In genomic region chr1:77978293-77978968, GRCh38 we compare ENCODE assay signal across 1 cellular context.
A peak's percentile ranks its signal among the peaks of the same experiment; 100 is the strongest.
TF ChIP-seq lines count a peak whose summit lies in the region.

No MANE protein-coding gene starts in this region.

TF ChIP-seq in HEK293, 187 proteins besides CTCF, POLR2A, EP300 and RAD21 (continued from another document):
- TF ChIP-seq PRDM10 (tag by site-specific recombination; IDR thresholded peaks at IDR 0.05) = peak; percentile 66
- TF ChIP-seq GFI1B (tag by site-specific recombination; IDR thresholded peaks at IDR 0.05) = no peak
- peak; percentile 85 for TF ChIP-seq ZNF341 (tag by site-specific recombination; IDR thresholded peaks at IDR 0.05; ENCODE audit: low read depth)
- TF ChIP-seq SP2 (tag by site-specific recombination; IDR thresholded peaks at IDR 0.05) = peak; percentile 73
- TF ChIP-seq, protein P1, sequence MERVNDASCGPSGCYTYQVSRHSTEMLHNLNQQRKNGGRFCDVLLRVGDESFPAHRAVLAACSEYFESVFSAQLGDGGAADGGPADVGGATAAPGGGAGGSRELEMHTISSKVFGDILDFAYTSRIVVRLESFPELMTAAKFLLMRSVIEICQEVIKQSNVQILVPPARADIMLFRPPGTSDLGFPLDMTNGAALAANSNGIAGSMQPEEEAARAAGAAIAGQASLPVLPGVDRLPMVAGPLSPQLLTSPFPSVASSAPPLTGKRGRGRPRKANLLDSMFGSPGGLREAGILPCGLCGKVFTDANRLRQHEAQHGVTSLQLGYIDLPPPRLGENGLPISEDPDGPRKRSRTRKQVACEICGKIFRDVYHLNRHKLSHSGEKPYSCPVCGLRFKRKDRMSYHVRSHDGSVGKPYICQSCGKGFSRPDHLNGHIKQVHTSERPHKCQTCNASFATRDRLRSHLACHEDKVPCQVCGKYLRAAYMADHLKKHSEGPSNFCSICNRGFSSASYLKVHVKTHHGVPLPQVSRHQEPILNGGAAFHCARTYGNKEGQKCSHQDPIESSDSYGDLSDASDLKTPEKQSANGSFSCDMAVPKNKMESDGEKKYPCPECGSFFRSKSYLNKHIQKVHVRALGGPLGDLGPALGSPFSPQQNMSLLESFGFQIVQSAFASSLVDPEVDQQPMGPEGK (tag by site-specific recombination; IDR thresholded peaks at IDR 0.05) = peak; percentile 50
- TF ChIP-seq, protein P2, sequence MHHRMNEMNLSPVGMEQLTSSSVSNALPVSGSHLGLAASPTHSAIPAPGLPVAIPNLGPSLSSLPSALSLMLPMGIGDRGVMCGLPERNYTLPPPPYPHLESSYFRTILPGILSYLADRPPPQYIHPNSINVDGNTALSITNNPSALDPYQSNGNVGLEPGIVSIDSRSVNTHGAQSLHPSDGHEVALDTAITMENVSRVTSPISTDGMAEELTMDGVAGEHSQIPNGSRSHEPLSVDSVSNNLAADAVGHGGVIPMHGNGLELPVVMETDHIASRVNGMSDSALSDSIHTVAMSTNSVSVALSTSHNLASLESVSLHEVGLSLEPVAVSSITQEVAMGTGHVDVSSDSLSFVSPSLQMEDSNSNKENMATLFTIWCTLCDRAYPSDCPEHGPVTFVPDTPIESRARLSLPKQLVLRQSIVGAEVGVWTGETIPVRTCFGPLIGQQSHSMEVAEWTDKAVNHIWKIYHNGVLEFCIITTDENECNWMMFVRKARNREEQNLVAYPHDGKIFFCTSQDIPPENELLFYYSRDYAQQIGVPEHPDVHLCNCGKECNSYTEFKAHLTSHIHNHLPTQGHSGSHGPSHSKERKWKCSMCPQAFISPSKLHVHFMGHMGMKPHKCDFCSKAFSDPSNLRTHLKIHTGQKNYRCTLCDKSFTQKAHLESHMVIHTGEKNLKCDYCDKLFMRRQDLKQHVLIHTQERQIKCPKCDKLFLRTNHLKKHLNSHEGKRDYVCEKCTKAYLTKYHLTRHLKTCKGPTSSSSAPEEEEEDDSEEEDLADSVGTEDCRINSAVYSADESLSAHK (tag by site-specific recombination; IDR thresholded peaks at IDR 0.05) = peak; percentile 53
- 0 out of 2 replicates have a peak, but pooled peaks have one; percentile 18 for TF ChIP-seq KLF10 (tag by site-specific recombination; IDR thresholded peaks at IDR 0.05)
- TF ChIP-seq, protein P3, sequence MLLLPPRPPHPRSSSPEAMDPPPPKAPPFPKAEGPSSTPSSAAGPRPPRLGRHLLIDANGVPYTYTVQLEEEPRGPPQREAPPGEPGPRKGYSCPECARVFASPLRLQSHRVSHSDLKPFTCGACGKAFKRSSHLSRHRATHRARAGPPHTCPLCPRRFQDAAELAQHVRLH (tag by site-specific recombination; IDR thresholded peaks at IDR 0.05) = 0 out of 2 replicates have a peak, but pooled peaks have one; percentile 43
- TF ChIP-seq SP3 (tag by site-specific recombination; IDR thresholded peaks at IDR 0.05) = peak; percentile 60
- peak; percentile 77 for TF ChIP-seq ZSCAN30 (tag by site-specific recombination; IDR thresholded peaks at IDR 0.05)
- TF ChIP-seq ZFHX2 (tag by site-specific recombination; conservative IDR thresholded peaks at IDR 0.05) = 0 out of 2 replicates have a peak, but pooled peaks have one; percentile 11
- TF ChIP-seq ZNF335 (tag by site-specific recombination; conservative IDR thresholded peaks at IDR 0.05) = 0 out of 2 replicates have a peak, but pooled peaks have one; percentile 8
- peak; percentile 99 for TF ChIP-seq ZBTB8A (tag by site-specific recombination; IDR thresholded peaks at IDR 0.05)
- peak; percentile 54; the same call in 1 of the 2 replicates for TF ChIP-seq YY1 (tag by site-specific recombination; IDR thresholded peaks at IDR 0.05)
- 0 out of 2 replicates have a peak, but pooled peaks have one; percentile 5 for TF ChIP-seq ZNF501 (tag by site-specific recombination; IDR thresholded peaks at IDR 0.05)
